In the genomic region with DNA sequence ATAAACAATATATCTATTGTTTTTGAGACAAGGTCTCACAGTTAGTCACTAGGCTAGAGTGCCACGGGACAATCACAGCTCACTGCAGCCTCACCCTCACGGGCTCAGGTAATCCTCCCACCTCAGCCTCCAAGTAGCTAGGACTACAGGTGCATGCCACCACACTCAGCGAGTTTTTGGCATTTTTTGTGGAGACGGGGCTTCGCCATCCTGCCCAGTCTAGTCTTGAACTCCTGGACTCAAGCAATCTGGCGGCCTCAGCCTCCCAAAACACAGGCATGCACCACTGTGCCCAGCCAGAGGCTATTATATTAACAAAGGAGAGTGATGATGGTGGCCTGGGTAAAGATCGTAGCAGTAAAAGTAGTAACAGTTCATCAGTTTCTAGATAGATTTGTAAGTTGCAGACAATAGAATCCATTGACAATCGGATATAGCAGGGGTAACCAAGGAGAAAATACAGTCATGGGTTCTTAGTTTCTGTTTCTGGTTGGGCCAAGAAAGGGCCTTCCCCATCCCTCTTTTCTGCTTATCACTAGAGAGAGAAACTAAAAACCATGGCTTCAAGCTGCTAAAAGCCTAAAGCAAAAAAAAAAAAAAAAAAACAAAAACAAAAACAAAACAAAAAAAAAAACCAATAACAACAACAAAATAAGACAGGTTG, we compare ENCODE assay signal across 11 cellular contexts.
DNase-seq lines count a peak whose midpoint lies in the region; ATAC-seq and TF ChIP-seq lines count a peak whose summit lies in the region.
"Had no signal": no experiment of that assay in that cellular context is flagged by ENCODE, and none has a peak within 500 bp of the region (broad histone marks: within the 10 kb centered on the region; RNA-seq: fewer than 3 reads in every experiment).

No MANE protein-coding gene starts in this region.

- H3K4me2 ChIP-seq in osteoblast (ENCODE audit: insufficient read depth, low read length) (peak overlapping the region; percentile 76), neural progenitor cell (no peak overlapping the region)

- H3K27ac ChIP-seq in osteoblast (ENCODE audit: low read depth, low read length) (peak overlapping the region; percentile 63), neural progenitor cell (no peak overlapping the region)
- H3K27ac ChIP-seq: sigmoid colon had no signal

- H3K27me3 ChIP-seq in osteoblast (ENCODE audit: insufficient read depth, low read length) = no peaks in the 10 kb centered on the region
- H3K27me3 ChIP-seq in neural progenitor cell = no peaks in the 10 kb centered on the region
- H3K27me3 ChIP-seq: sigmoid colon had no signal

- H3K4me3 ChIP-seq in osteoblast (ENCODE audit: insufficient read depth, low read length) (peak overlapping the region; percentile 53), neural progenitor cell (no peak overlapping the region)

- H3K9ac ChIP-seq in neural progenitor cell = no peak overlapping the region

- ATAC-seq in HG03196 (IDR thresholded peaks at IDR 0.05; ENCODE audit: unreplicated experiment) (peak; percentile 39), omental fat pad (ENCODE audit: low FRiP score) (no peak)

- intact Hi-C loops in activated CD4-positive, alpha-beta T cell treated with anti-CD3 and anti-CD28 coated beads, Interleukin-2, amount 10 ng/mL, durations not matched to agents 24 days and 14 days (cut with micrococcal nuclease) = no loop called here

- H3K36me3 Mint-ChIP-seq in activated CD4-positive, alpha-beta T cell treated with anti-CD3 and anti-CD28 coated beads, Interleukin-2, amount 10 ng/mL, durations not matched to agents 24 days and 14 days (ENCODE audit: low read depth) = no peaks in the 10 kb centered on the region
- H3K36me3 Mint-ChIP-seq in activated CD4-positive, alpha-beta T cell treated with anti-CD3 and anti-CD28 coated beads, Interleukin-2, amount 10 ng/mL, durations not matched to agents 7 days and 5 days (ENCODE audit: low read depth) = no peaks in the 10 kb centered on the region
- H3K36me3 Mint-ChIP-seq in brain (no peaks in the 10 kb centered on the region), neural progenitor cell (no peaks in the 10 kb centered on the region)

- peaks cover 7% of the 10 kb centered on the region for H3F3A ChIP-seq in neural progenitor cell (ENCODE audit: low read depth)

- H3K36me3 ChIP-seq in osteoblast (ENCODE audit: insufficient read depth, low read length) (no peaks in the 10 kb centered on the region), neural progenitor cell (no peaks in the 10 kb centered on the region)
- H3K36me3 ChIP-seq: sigmoid colon had no signal

- CTCF ChIA-PET in activated CD4-positive, alpha-beta T cell treated with anti-CD3 and anti-CD28 coated beads, Interleukin-2, amount 10 ng/mL, durations not matched to agents 7 days and 5 days (lab: Charles Lee) = interaction anchor here (0.7 kb wide), 1 partner anchor 734 kb away, joined by 3 read pairs; no protein-coding TSS in a partner anchor

- H2AFZ ChIP-seq in osteoblast (ENCODE audit: low read length) = peak overlapping the region; percentile 89
- no peak overlapping the region for H2AFZ ChIP-seq in neural progenitor cell (replicated peaks)

- H3K4me3 Mint-ChIP-seq in activated CD4-positive, alpha-beta T cell treated with anti-CD3 and anti-CD28 coated beads, Interleukin-2, amount 10 ng/mL, durations not matched to agents 24 days and 14 days = peak overlapping the region; percentile 5
- no peak overlapping the region for H3K4me3 Mint-ChIP-seq in activated CD4-positive, alpha-beta T cell treated with anti-CD3 and anti-CD28 coated beads, Interleukin-2, amount 10 ng/mL, durations not matched to agents 7 days and 5 days
- peak overlapping the region in 4 of 5 experiments; percentile 16 to 71 (median 47) for H3K4me3 Mint-ChIP-seq in brain
- no peak overlapping the region for H3K4me3 Mint-ChIP-seq in neural progenitor cell
- H3K4me3 Mint-ChIP-seq: activated CD8-positive, alpha-beta T cell treated with anti-CD3 and anti-CD28 coated beads for 36 hours; T-helper 17 cell had no signal

- H3K9me3 Mint-ChIP-seq in activated CD4-positive, alpha-beta T cell treated with anti-CD3 and anti-CD28 coated beads, Interleukin-2, amount 10 ng/mL, durations not matched to agents 24 days and 14 days = no peaks in the 10 kb centered on the region
- H3K9me3 Mint-ChIP-seq in activated CD4-positive, alpha-beta T cell treated with anti-CD3 and anti-CD28 coated beads, Interleukin-2, amount 10 ng/mL, durations not matched to agents 7 days and 5 days = no peaks in the 10 kb centered on the region
- H3K9me3 Mint-ChIP-seq in brain = no peaks in the 10 kb centered on the region
- H3K9me3 Mint-ChIP-seq in neural progenitor cell = no peaks in the 10 kb centered on the region
- H3K9me3 Mint-ChIP-seq: activated CD8-positive, alpha-beta T cell treated with anti-CD3 and anti-CD28 coated beads for 36 hours had no signal

- H3K4me1 ChIP-seq in osteoblast (ENCODE audit: insufficient read depth, low read length) (peaks cover 16% of the 10 kb centered on the region), neural progenitor cell (peaks cover 17% of the 10 kb centered on the region)
- H3K4me1 ChIP-seq: sigmoid colon had no signal

- DNase-seq in activated CD4-positive, alpha-beta T cell treated with anti-CD3 and anti-CD28 coated beads, Interleukin-2, amount 10 ng/mL, durations not matched to agents 24 days and 14 days = no peak
- DNase-seq in activated CD4-positive, alpha-beta T cell treated with anti-CD3 and anti-CD28 coated beads, Interleukin-2, amount 10 ng/mL, durations not matched to agents 7 days and 5 days = no peak
- no peak for DNase-seq in osteoblast (ENCODE audit: insufficient read length, low spot score, missing footprints)
- no peak for DNase-seq in stimulated activated CD4-positive, alpha-beta T cell treated with anti-CD3 and anti-CD28 coated beads, Interleukin-15, amount 100 ng/mL, for 24 hours
- DNase-seq in neural progenitor cell (ENCODE audit: low spot score) = no peak
- DNase-seq in omental fat pad (ENCODE audit: low spot score) = no peak
- DNase-seq: sigmoid colon had no signal

- no peaks in the 10 kb centered on the region for H3K79me2 ChIP-seq in osteoblast (ENCODE audit: insufficient read depth, low read length)
- H3K79me2 ChIP-seq in neural progenitor cell (ENCODE audit: low read depth) = no peaks in the 10 kb centered on the region

- H4K20me1 ChIP-seq in osteoblast (ENCODE audit: insufficient read depth, low read length) (no peaks in the 10 kb centered on the region), neural progenitor cell (ENCODE audit: low read depth) (no peaks in the 10 kb centered on the region)

- H3K9me3 ChIP-seq in osteoblast (ENCODE audit: low read depth, low read length) (no peaks in the 10 kb centered on the region), neural progenitor cell (ENCODE audit: low read depth) (no peaks in the 10 kb centered on the region)
- H3K9me3 ChIP-seq: sigmoid colon had no signal

- peaks cover 4% of the 10 kb centered on the region for H3K4me1 Mint-ChIP-seq in activated CD4-positive, alpha-beta T cell treated with anti-CD3 and anti-CD28 coated beads, Interleukin-2, amount 10 ng/mL, durations not matched to agents 24 days and 14 days
- peaks cover 6% of the 10 kb centered on the region for H3K4me1 Mint-ChIP-seq in activated CD4-positive, alpha-beta T cell treated with anti-CD3 and anti-CD28 coated beads, Interleukin-2, amount 10 ng/mL, durations not matched to agents 7 days and 5 days
- H3K4me1 Mint-ChIP-seq in brain = peaks cover 26% of the 10 kb centered on the region
- H3K4me1 Mint-ChIP-seq in neural progenitor cell = peaks cover 17% of the 10 kb centered on the region

- H3K27ac Mint-ChIP-seq in activated CD4-positive, alpha-beta T cell treated with anti-CD3 and anti-CD28 coated beads, Interleukin-2, amount 10 ng/mL, durations not matched to agents 24 days and 14 days = no peak overlapping the region
- H3K27ac Mint-ChIP-seq in activated CD4-positive, alpha-beta T cell treated with anti-CD3 and anti-CD28 coated beads, Interleukin-2, amount 10 ng/mL, durations not matched to agents 7 days and 5 days = no peak overlapping the region
- H3K27ac Mint-ChIP-seq in brain = no peak overlapping the region
- no peak overlapping the region for H3K27ac Mint-ChIP-seq in neural progenitor cell
- H3K27ac Mint-ChIP-seq: activated CD8-positive, alpha-beta T cell treated with anti-CD3 and anti-CD28 coated beads for 36 hours; T-helper 17 cell had no signal

- POLR2A ChIA-PET in activated CD4-positive, alpha-beta T cell treated with anti-CD3 and anti-CD28 coated beads, Interleukin-2, amount 10 ng/mL, durations not matched to agents 7 days and 5 days (lab: Charles Lee) = no interaction called here

- H3K27me3 Mint-ChIP-seq in activated CD4-positive, alpha-beta T cell treated with anti-CD3 and anti-CD28 coated beads, Interleukin-2, amount 10 ng/mL, durations not matched to agents 24 days and 14 days = peaks cover 10% of the 10 kb centered on the region
- peaks cover 4% of the 10 kb centered on the region for H3K27me3 Mint-ChIP-seq in activated CD4-positive, alpha-beta T cell treated with anti-CD3 and anti-CD28 coated beads, Interleukin-2, amount 10 ng/mL, durations not matched to agents 7 days and 5 days
- H3K27me3 Mint-ChIP-seq in brain (peaks cover 4% of the 10 kb centered on the region), neural progenitor cell (ENCODE audit: insufficient read depth, low read depth) (peaks cover 5% of the 10 kb centered on the region)
- H3K27me3 Mint-ChIP-seq: activated CD8-positive, alpha-beta T cell treated with anti-CD3 and anti-CD28 coated beads for 36 hours had no signal

- no peak for TF ChIP-seq CTCF in brain (conservative IDR thresholded peaks at IDR 0.05)
- TF ChIP-seq CTCF in osteoblast (IDR thresholded peaks at IDR 0.05; ENCODE audit: extremely low read depth, low read depth, low read length) = no peak
- no peak for TF ChIP-seq CTCF in neural progenitor cell (IDR thresholded peaks at IDR 0.05)
- TF ChIP-seq CTCF in omental fat pad (IDR thresholded peaks at IDR 0.05) = no peak

Comparison
In these comparisons a context has a peak if more than half of its experiments do, and no peak if none do; other contexts are left out.
1. H3K4me3 Mint-ChIP-seq: peak in activated CD4-positive, alpha-beta T cell treated with anti-CD3 and anti-CD28 coated beads, Interleukin-2, amount 10 ng/mL, durations not matched to agents 24 days and 14 days (single experiment) and brain (4 of 5); none in activated CD4-positive, alpha-beta T cell treated with anti-CD3 and anti-CD28 coated beads, Interleukin-2, amount 10 ng/mL, durations not matched to agents 7 days and 5 days (single experiment) and neural progenitor cell (single experiment).